Comparison of ENCODE assay signal across 9 cellular contexts in genomic region chr10:103835121-103836045, GRCh38. TPM values are rescaled to one million over a fixed set of nuclear protein-coding genes. Genes with fewer than 3 reads are reported as not detected.
A peak's percentile ranks its signal among the peaks of the same experiment; 100 is the strongest.
DNase-seq lines count a peak whose midpoint lies in the region; ATAC-seq and TF ChIP-seq lines count a peak whose summit lies in the region.
"Had no signal": no experiment of that assay in that cellular context is flagged by ENCODE, and none has a peak within 500 bp of the region (broad histone marks: within the 10 kb centered on the region; RNA-seq: fewer than 3 reads in every experiment).

No MANE protein-coding gene starts in this region.

- DNase-seq in foreskin fibroblast: peak; percentile 75 to 90
- no peak for DNase-seq in activated CD4-positive, alpha-beta T cell treated with anti-CD3 and anti-CD28 coated beads for 4 hours
- no peak for DNase-seq in activated CD4-positive, CD25-positive, alpha-beta regulatory T cell treated with anti-CD3 and anti-CD28 coated beads, Interleukin-2, amount 50 U/mL, for 72 hours
- DNase-seq: NCI-H2227 treated with DMSO at 0.1 percent for 48 hours had no signal

- no peaks in the 10 kb centered on the region for H3K36me3 ChIP-seq in urinary bladder (ENCODE audit: insufficient read depth)
- H3K36me3 ChIP-seq: ascending aorta had no signal

- H3K36me3 Mint-ChIP-seq in nephron (ENCODE audit: low read depth): peaks cover 3% of the 10 kb centered on the region

- no peaks in the 10 kb centered on the region for H3K27me3 Mint-ChIP-seq in nephron (ENCODE audit: low read depth)

- 45% methylated on average over 20 of the region's 20 CpGs for WGBS in urinary bladder

- TF ChIP-seq CTCF in VCaP (conservative IDR thresholded peaks at IDR 0.05): no peak
- TF ChIP-seq CTCF in foreskin fibroblast (IDR thresholded peaks at IDR 0.05; ENCODE audit: low read depth, low read length): no peak
- TF ChIP-seq CTCF in nephron (IDR thresholded peaks at IDR 0.05; ENCODE audit: unreplicated experiment in 3 of 3): no peak

- H3K27ac ChIP-seq in VCaP: peak overlapping the region; percentile 81
- H3K27ac ChIP-seq in urinary bladder (ENCODE audit: low read depth): peak overlapping the region; percentile 42

- H3K27ac Mint-ChIP-seq in nephron: peak overlapping the region; percentile 23 to 60 (median 34)

- peaks cover 5% of the 10 kb centered on the region for H3K9me3 Mint-ChIP-seq in nephron

- H3K4me1 ChIP-seq in urinary bladder (ENCODE audit: insufficient read depth): peaks cover 2% of the 10 kb centered on the region

- H3K4me3 Mint-ChIP-seq in nephron: peak overlapping the region in 1 of 3 experiments; percentile 6

- peaks cover 67% of the 10 kb centered on the region for H3K4me1 Mint-ChIP-seq in nephron

- no peak overlapping the region for H3K4me3 ChIP-seq in foreskin fibroblast (ENCODE audit: low read depth in 1 of 2, low read length in 2 of 2)
- H3K4me3 ChIP-seq in urinary bladder (ENCODE audit: low read depth, low read length): no peak overlapping the region
- H3K4me3 ChIP-seq: ascending aorta had no signal

- no peak for ATAC-seq in HG02623 (IDR thresholded peaks at IDR 0.05; ENCODE audit: unreplicated experiment)

RNA-seq across cellular contexts. Expression of gene SH3PXD2A, which starts 20.0 kb away (rescaled TPM):
- total RNA-seq in urinary bladder: 56.9 TPM
- 29.6 TPM for polyA plus RNA-seq in urinary bladder

Comparison
In these comparisons a context has a peak if more than half of its experiments do, and no peak if none do; other contexts are left out.
1. DNase-seq: peak in foreskin fibroblast (2 of 2); none in activated CD4-positive, alpha-beta T cell treated with anti-CD3 and anti-CD28 coated beads for 4 hours (0 of 2) and activated CD4-positive, CD25-positive, alpha-beta regulatory T cell treated with anti-CD3 and anti-CD28 coated beads, Interleukin-2, amount 50 U/mL, for 72 hours (single experiment).